8 cellular contexts compared by ENCODE assay signal in genomic region chr10:96743988-96744585, GRCh38. TPM values are rescaled to one million over a fixed set of nuclear protein-coding genes. Genes with fewer than 3 reads are reported as not detected.
DNase-seq lines count a peak whose midpoint lies in the region; ATAC-seq, FAIRE-seq and TF ChIP-seq lines count a peak whose summit lies in the region.

No MANE protein-coding gene starts in this region.

- peak overlapping the region in 1 of 2 donors; percentile 1 for H3K4me3 Mint-ChIP-seq in effector memory CD8-positive, alpha-beta T cell

- peak overlapping the region in 1 of 2 donors; percentile 86 for H3K27ac Mint-ChIP-seq in effector memory CD8-positive, alpha-beta T cell

- H3K27me3 Mint-ChIP-seq in effector memory CD8-positive, alpha-beta T cell: no peaks in the 10 kb centered on the region

- ATAC-seq in effector memory CD8-positive, alpha-beta T cell (replicated peaks): peak; percentile 95
- ATAC-seq in psoas muscle (no peak), sciatic nerve (no peak)

- H3K4me1 Mint-ChIP-seq in effector memory CD8-positive, alpha-beta T cell (ENCODE audit: low read depth in 2 of 2): peaks cover 7 to 9% of the 10 kb centered on the region in 2 donors

- TF ChIP-seq POLR2A in NB4 (IDR thresholded peaks at IDR 0.05; ENCODE audit: extremely low read depth, insufficient read length) (no peak), H54 (IDR thresholded peaks at IDR 0.05; ENCODE audit: low read depth, low read length) (no peak)

- intact Hi-C loops in psoas muscle (cut with DNase I): loop anchor here in 1 of 2 donors (10.0 kb wide), 1 partner anchor 349 kb away; no protein-coding TSS in a partner anchor
- intact Hi-C loops in sciatic nerve (cut with DNase I): no loop called here

- FAIRE-seq in H54 (lab: Jason Lieb, UNC): no peak

- WGBS in psoas muscle, 3 donors: 64 to 69% (median 66%) methylated on average over 7 of the region's 7 CpGs

- no peaks in the 10 kb centered on the region for H3K27me3 ChIP-seq in psoas muscle (ENCODE audit: insufficient read depth in 3 of 3, low read length in 2 of 3)

- TF ChIP-seq CTCF in NB4 (IDR thresholded peaks at IDR 0.05; ENCODE audit: low read depth, low read length): peak; percentile 59
- TF ChIP-seq CTCF in psoas muscle (IDR thresholded peaks at IDR 0.05): peak; percentile 16

- H3K36me3 ChIP-seq in psoas muscle (ENCODE audit: insufficient read depth in 1 of 2, low read depth in 1 of 2): no peaks in the 10 kb centered on the region

- DNase-seq in NCI-H146 (lab: John Stamatoyannopoulos, UW) (peak; percentile 23), NCI-H146 treated with DMSO at 0.1 percent for 48 hours (lab: John Stamatoyannopoulos, UW; ENCODE audit: unreplicated experiment) (no peak), NB4 (ENCODE audit: low read depth) (peak; percentile 77), psoas muscle (no peak), H54 (ENCODE audit: insufficient read length, low spot score) (no peak), putamen (ENCODE audit: low spot score) (no peak), sciatic nerve (ENCODE audit: low spot score) (no peak)
- DNase-seq in effector memory CD8-positive, alpha-beta T cell: peak in 1 of 3 experiments; percentile 22

- H3K4me1 ChIP-seq in psoas muscle: no peaks in the 10 kb centered on the region

- H3K4me3 ChIP-seq in NB4 (ENCODE audit: low read depth, low read length): no peak overlapping the region
- no peak overlapping the region for H3K4me3 ChIP-seq in psoas muscle

- H3K36me3 Mint-ChIP-seq in effector memory CD8-positive, alpha-beta T cell (ENCODE audit: insufficient read depth): peaks cover 4% of the 10 kb centered on the region

- no peaks in the 10 kb centered on the region for H3K9me3 ChIP-seq in psoas muscle

- no peaks in the 10 kb centered on the region for H3K9me3 Mint-ChIP-seq in effector memory CD8-positive, alpha-beta T cell

- no peak overlapping the region for H3K27ac ChIP-seq in psoas muscle

RNA-seq across cellular contexts. Expression of gene PIK3AP1, which starts 23.8 kb away (rescaled TPM):
- total RNA-seq in psoas muscle (1 to 10 TPM; 1.4 to 3.5 (median 2.6) TPM), sciatic nerve (13.8 TPM)
- 1 to 10 TPM in 1 of 3 donors, under 1 TPM in 2; 0.17 to 8.6 (median 0.43) TPM for polyA plus RNA-seq in psoas muscle

Comparison
In these comparisons a context has a peak if more than half of its experiments do, and no peak if none do; other contexts are left out.
1. DNase-seq: peak in NCI-H146 (single experiment) and NB4 (single experiment); none in NCI-H146 treated with DMSO at 0.1 percent for 48 hours (single experiment), psoas muscle (0 of 2), H54 (single experiment), putamen (single experiment) and sciatic nerve (single experiment).